8 cellular contexts compared by ENCODE assay signal in the genomic region with DNA sequence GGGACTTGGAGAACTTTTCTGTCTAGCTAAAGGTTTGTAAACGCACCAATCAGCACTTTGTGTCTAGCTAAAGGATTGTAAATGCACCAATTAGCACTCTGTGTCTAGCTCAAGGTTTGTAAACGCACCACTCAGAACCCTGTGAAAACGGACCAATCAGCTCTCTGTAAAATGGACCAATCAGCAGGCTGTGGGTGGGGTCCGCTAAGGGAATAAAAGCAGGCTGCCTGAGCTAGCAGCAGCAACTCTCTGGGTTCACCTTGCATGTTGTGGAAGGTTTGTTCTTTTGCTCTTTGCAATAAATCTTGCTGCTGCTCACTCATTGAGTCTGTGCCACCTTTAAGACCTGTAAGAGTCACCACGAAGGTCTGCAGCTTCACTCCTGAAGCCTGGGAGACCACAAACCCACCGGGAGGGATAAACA. TPM values are rescaled to one million over a fixed set of nuclear protein-coding genes. Genes with fewer than 3 reads are reported as not detected.
DNase-seq lines count a peak whose midpoint lies in the region; ATAC-seq and TF ChIP-seq lines count a peak whose summit lies in the region.
"Not testable (repeated sequence)": the region's sequence is repeated elsewhere in the genome, so short reads cannot be mapped to it uniquely, and the experiment has no call there.

No MANE protein-coding gene starts in this region.

- CTCF ChIA-PET in T-cell (lab: Charles Lee), result interaction anchor here in 1 of 2 donors (1.1 kb wide), 1 partner anchor 337 kb away, joined by 3 read pairs; no protein-coding TSS in a partner anchor

- H3K9me3 Mint-ChIP-seq in T-cell; activated naive CD8-positive, alpha-beta T cell treated with anti-CD3 and anti-CD28 coated beads, Interleukin-2, amount 10 ng/mL, durations not matched to agents 7 days and 5 days; nephron; stimulated activated naive B cell treated with anti-CD40 and anti-IgM and Interleukin-4, amounts not matched to agents 10 μg/mL and 1 μg/mL and 100 μg/mL, for 72 hours: not testable (repeated sequence)

- peak overlapping the region in 2 of 3 donors; percentile 9 to 37 for H3K4me3 Mint-ChIP-seq in T-cell
- H3K4me3 Mint-ChIP-seq in activated naive CD8-positive, alpha-beta T cell treated with anti-CD3 and anti-CD28 coated beads, Interleukin-2, amount 10 ng/mL, durations not matched to agents 7 days and 5 days; stimulated activated naive B cell treated with anti-CD40 and anti-IgM and Interleukin-4, amounts not matched to agents 10 μg/mL and 1 μg/mL and 100 μg/mL, for 72 hours: not testable (repeated sequence)
- H3K4me3 Mint-ChIP-seq in nephron, result peak overlapping the region; percentile 32 to 79 (median 56)

- POLR2A ChIA-PET in T-cell (lab: Charles Lee), result interaction anchor here (0.6 to 5.5 kb wide), 5 partner anchors 15 to 391 kb away, joined by 4 to 75 read pairs (median 7); partner anchors contain the start of genes HSPD1 (in 1 of the 2) and SF3B1 (in 1 of the 2)
- POLR2A ChIA-PET in activated naive CD8-positive, alpha-beta T cell treated with anti-CD3 and anti-CD28 coated beads, Interleukin-2, amount 10 ng/mL, durations not matched to agents 7 days and 5 days (lab: Charles Lee), result interaction anchor here (0.6 to 1.7 kb wide), 4 partner anchors 8 to 49 kb away, joined by 3 to 9 read pairs (median 4); partner anchors contain the start of genes HSPD1, HSPE1 and SF3B1

- H3K27ac Mint-ChIP-seq in T-cell, result peak overlapping the region; percentile 16 to 55
- H3K27ac Mint-ChIP-seq in activated naive CD8-positive, alpha-beta T cell treated with anti-CD3 and anti-CD28 coated beads, Interleukin-2, amount 10 ng/mL, durations not matched to agents 7 days and 5 days, result peak overlapping the region; percentile 48
- peak overlapping the region in 1 of 3 experiments; percentile 0 for H3K27ac Mint-ChIP-seq in nephron
- H3K27ac Mint-ChIP-seq in stimulated activated naive B cell treated with anti-CD40 and anti-IgM and Interleukin-4, amounts not matched to agents 10 μg/mL and 1 μg/mL and 100 μg/mL, for 72 hours, result peak overlapping the region; percentile 59

- not testable (repeated sequence) for H3K27me3 Mint-ChIP-seq in T-cell; activated naive CD8-positive, alpha-beta T cell treated with anti-CD3 and anti-CD28 coated beads, Interleukin-2, amount 10 ng/mL, durations not matched to agents 7 days and 5 days; nephron (ENCODE audit: low read depth); stimulated activated naive B cell treated with anti-CD40 and anti-IgM and Interleukin-4, amounts not matched to agents 10 μg/mL and 1 μg/mL and 100 μg/mL, for 72 hours

- TF ChIP-seq CTCF in 22Rv1 (IDR thresholded peaks at IDR 0.05); nephron (IDR thresholded peaks at IDR 0.05; ENCODE audit: unreplicated experiment in 3 of 3): not testable (repeated sequence)

- H3K27ac ChIP-seq in 22Rv1, result peak overlapping the region; percentile 89; the same call in 1 of the 2 replicates

- H3K36me3 Mint-ChIP-seq in T-cell; activated naive CD8-positive, alpha-beta T cell treated with anti-CD3 and anti-CD28 coated beads, Interleukin-2, amount 10 ng/mL, durations not matched to agents 7 days and 5 days; nephron (ENCODE audit: low read depth); stimulated activated naive B cell treated with anti-CD40 and anti-IgM and Interleukin-4, amounts not matched to agents 10 μg/mL and 1 μg/mL and 100 μg/mL, for 72 hours: not testable (repeated sequence)

- not testable (repeated sequence) for H3K4me3 ChIP-seq in Jurkat, Clone E6-1 (ENCODE audit: low read length)

- DNase-seq in DMS53 (lab: John Stamatoyannopoulos, UW), result peak; percentile 45
- peak; percentile 16 for DNase-seq in Jurkat, Clone E6-1 (ENCODE audit: low read depth, low spot score)
- DNase-seq in NCI-H748 (lab: John Stamatoyannopoulos, UW; ENCODE audit: unreplicated experiment), result peak; percentile 15
- DNase-seq in T-cell; activated naive CD8-positive, alpha-beta T cell treated with anti-CD3 and anti-CD28 coated beads, Interleukin-2, amount 10 ng/mL, durations not matched to agents 7 days and 5 days; stimulated activated naive B cell treated with anti-CD40 and anti-IgM and Interleukin-4, amounts not matched to agents 10 μg/mL and 1 μg/mL and 100 μg/mL, for 72 hours: not testable (repeated sequence)

- H3K4me1 Mint-ChIP-seq in T-cell (peaks cover 30 to 33% (median 30%) of the 10 kb centered on the region in 3 donors), nephron (peaks cover 13% of the 10 kb centered on the region)
- H3K4me1 Mint-ChIP-seq in activated naive CD8-positive, alpha-beta T cell treated with anti-CD3 and anti-CD28 coated beads, Interleukin-2, amount 10 ng/mL, durations not matched to agents 7 days and 5 days, result peaks cover 18% of the 10 kb centered on the region
- H3K4me1 Mint-ChIP-seq in stimulated activated naive B cell treated with anti-CD40 and anti-IgM and Interleukin-4, amounts not matched to agents 10 μg/mL and 1 μg/mL and 100 μg/mL, for 72 hours, result peaks cover 13 to 22% of the 10 kb centered on the region in 2 donors

- not testable (repeated sequence) for ATAC-seq in T-cell (replicated peaks in 1 of 4); activated naive CD8-positive, alpha-beta T cell treated with anti-CD3 and anti-CD28 coated beads, Interleukin-2, amount 10 ng/mL, durations not matched to agents 7 days and 5 days (ENCODE audit: low read depth); stimulated activated naive B cell treated with anti-CD40 and anti-IgM and Interleukin-4, amounts not matched to agents 10 μg/mL and 1 μg/mL and 100 μg/mL, for 72 hours (replicated peaks)

RNA-seq across cellular contexts. Expression of gene COQ10B, which starts 2.4 kb away (rescaled TPM):
- polyA plus RNA-seq in Jurkat, Clone E6-1 (2012; ENCODE audit: insufficient read depth, insufficient read length), result 17.3 TPM
- 10 to 100 TPM; 27.3 to 51.4 (median 28.0) TPM for total RNA-seq in T-cell
- 10 to 100 TPM; 24.8 to 25.2 TPM for total RNA-seq in activated naive CD8-positive, alpha-beta T cell treated with anti-CD3 and anti-CD28 coated beads, Interleukin-2, amount 10 ng/mL, durations not matched to agents 7 days and 5 days

RNA-seq across cellular contexts. Expression of gene SF3B1, which starts 16.1 kb away (rescaled TPM):
- 355 TPM for polyA plus RNA-seq in Jurkat, Clone E6-1 (2012; ENCODE audit: insufficient read depth, insufficient read length)
- 100 to 1,000 TPM; 468 to 579 (median 497) TPM for total RNA-seq in T-cell
- total RNA-seq in activated naive CD8-positive, alpha-beta T cell treated with anti-CD3 and anti-CD28 coated beads, Interleukin-2, amount 10 ng/mL, durations not matched to agents 7 days and 5 days, result 100 to 1,000 TPM; 388 to 392 TPM

RNA-seq across cellular contexts. Expression of gene HSPD1, which starts 48.7 kb away (rescaled TPM):
- 804 TPM for polyA plus RNA-seq in Jurkat, Clone E6-1 (2012; ENCODE audit: insufficient read depth, insufficient read length)
- total RNA-seq in T-cell, result 100 to 1,000 TPM; 125 to 164 (median 130) TPM
- 100 to 1,000 TPM; 190 to 195 TPM for total RNA-seq in activated naive CD8-positive, alpha-beta T cell treated with anti-CD3 and anti-CD28 coated beads, Interleukin-2, amount 10 ng/mL, durations not matched to agents 7 days and 5 days

RNA-seq across cellular contexts. Expression of gene HSPE1, which starts 49.2 kb away (rescaled TPM):
- 917 TPM for polyA plus RNA-seq in Jurkat, Clone E6-1 (2012; ENCODE audit: insufficient read depth, insufficient read length)
- total RNA-seq in T-cell, result 10 to 100 TPM; 49.9 to 72.7 (median 55.1) TPM
- 10 to 100 TPM; 92.1 to 94.3 TPM for total RNA-seq in activated naive CD8-positive, alpha-beta T cell treated with anti-CD3 and anti-CD28 coated beads, Interleukin-2, amount 10 ng/mL, durations not matched to agents 7 days and 5 days
